Comparison of ENCODE assay signal across 16 cellular contexts in the genomic region with DNA sequence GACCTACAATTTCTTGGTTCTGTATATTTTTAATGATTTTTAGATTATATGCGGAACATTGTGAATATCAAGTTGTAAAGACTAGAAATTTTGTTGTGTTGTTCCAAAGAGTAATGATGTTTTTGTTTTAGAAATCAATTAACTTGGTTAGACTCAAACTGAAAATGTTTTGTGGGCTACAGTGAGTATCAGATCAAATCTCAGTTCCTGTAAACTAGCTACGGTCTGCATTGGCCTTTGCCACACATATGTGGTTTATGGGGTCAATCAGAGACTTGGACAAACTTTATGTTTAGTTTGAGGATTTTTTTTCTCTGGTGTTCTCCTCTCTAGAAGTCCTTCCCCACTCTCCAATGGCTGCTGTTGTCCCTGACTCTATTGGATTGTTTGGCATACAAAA.
A peak's percentile ranks its signal among the peaks of the same experiment; 100 is the strongest.
DNase-seq lines count a peak whose midpoint lies in the region; ATAC-seq, FAIRE-seq and TF ChIP-seq lines count a peak whose summit lies in the region.
"Had no signal": no experiment of that assay in that cellular context is flagged by ENCODE, and none has a peak within 500 bp of the region (broad histone marks: within the 10 kb centered on the region; RNA-seq: fewer than 3 reads in every experiment).

No MANE protein-coding gene starts in this region.

- no peaks in the 10 kb centered on the region for H3K27me3 ChIP-seq in aorta (ENCODE audit: control insufficient read depth in 1 of 2, insufficient read depth in 2 of 2, low read length in 1 of 2)
- H3K27me3 ChIP-seq: BLaER1 had no signal

- H3K4me1 ChIP-seq in aorta (ENCODE audit: control insufficient read depth in 1 of 2, insufficient read depth in 2 of 2, low read length in 2 of 2): no peaks in the 10 kb centered on the region
- H3K4me1 ChIP-seq: BLaER1 had no signal

- intact Hi-C loops in aorta (cut with DNase I): no loop called here

- H3K36me3 ChIP-seq in aorta (ENCODE audit: control insufficient read depth in 1 of 2, insufficient read depth in 2 of 2, low read length in 1 of 2): no peaks in the 10 kb centered on the region
- H3K36me3 ChIP-seq: BLaER1 had no signal

- H3K4me1 Mint-ChIP-seq in activated T-cell treated with anti-CD3 and anti-CD28 coated beads, Interleukin-2, amount 50 U/mL, for 24 hours (ENCODE audit: low read depth): no peaks in the 10 kb centered on the region
- H3K4me1 Mint-ChIP-seq: stimulated activated effector memory CD8-positive, alpha-beta T cell treated with anti-CD3 and anti-CD28 coated beads, Interleukin-12 subunit alpha, Interleukin-12 subunit beta, amount 100 ng/mL, for 72 hours had no signal

- H3K9me3 ChIP-seq in aorta (ENCODE audit: control insufficient read depth, low read length): no peaks in the 10 kb centered on the region
- H3K9me3 ChIP-seq: BLaER1 had no signal

- no peaks in the 10 kb centered on the region for H3K27me3 Mint-ChIP-seq in activated T-cell treated with anti-CD3 and anti-CD28 coated beads, Interleukin-2, amount 50 U/mL, for 24 hours
- H3K27me3 Mint-ChIP-seq: activated CD8-positive, alpha-beta T cell treated with anti-CD3 and anti-CD28 coated beads for 36 hours had no signal

- no peak overlapping the region for H3K27ac ChIP-seq in aorta (ENCODE audit: low read depth in 1 of 2, low read length in 2 of 2)
- H3K27ac ChIP-seq: BLaER1, KMS-11 had no signal

- ATAC-seq in GM18861 (IDR thresholded peaks at IDR 0.05; ENCODE audit: unreplicated experiment): peak; percentile 95
- peak; percentile 96 for ATAC-seq in GM21423 (IDR thresholded peaks at IDR 0.05; ENCODE audit: unreplicated experiment)
- peak; percentile 98 for ATAC-seq in HG02943 (IDR thresholded peaks at IDR 0.05; ENCODE audit: low read depth, unreplicated experiment)
- ATAC-seq in HG03520 (IDR thresholded peaks at IDR 0.05; ENCODE audit: unreplicated experiment): peak; percentile 99
- no peak for ATAC-seq in aorta (ENCODE audit: low FRiP score)
- ATAC-seq: activated CD8-positive, alpha-beta T cell treated with anti-CD3 and anti-CD28 coated beads for 36 hours; Panc1; stimulated activated effector memory CD8-positive, alpha-beta T cell treated with anti-CD3 and anti-CD28 coated beads, Interleukin-12 subunit alpha, Interleukin-12 subunit beta, amount 100 ng/mL, for 72 hours had no signal

- H3K4me3 Mint-ChIP-seq in activated T-cell treated with anti-CD3 and anti-CD28 coated beads, Interleukin-2, amount 50 U/mL, for 24 hours: no peak overlapping the region
- H3K4me3 Mint-ChIP-seq: activated CD8-positive, alpha-beta T cell treated with anti-CD3 and anti-CD28 coated beads for 36 hours; stimulated activated effector memory CD8-positive, alpha-beta T cell treated with anti-CD3 and anti-CD28 coated beads, Interleukin-12 subunit alpha, Interleukin-12 subunit beta, amount 100 ng/mL, for 72 hours had no signal

- H3K27ac Mint-ChIP-seq in activated T-cell treated with anti-CD3 and anti-CD28 coated beads, Interleukin-2, amount 50 U/mL, for 24 hours: no peak overlapping the region
- H3K27ac Mint-ChIP-seq: activated CD8-positive, alpha-beta T cell treated with anti-CD3 and anti-CD28 coated beads for 36 hours; stimulated activated effector memory CD8-positive, alpha-beta T cell treated with anti-CD3 and anti-CD28 coated beads, Interleukin-12 subunit alpha, Interleukin-12 subunit beta, amount 100 ng/mL, for 72 hours had no signal

- H3K9me3 Mint-ChIP-seq in activated T-cell treated with anti-CD3 and anti-CD28 coated beads, Interleukin-2, amount 50 U/mL, for 24 hours: no peaks in the 10 kb centered on the region

- no peak overlapping the region for H3K4me3 ChIP-seq in aorta (ENCODE audit: low read length in 2 of 2)
- H3K4me3 ChIP-seq: BLaER1, lung had no signal

- no peak for FAIRE-seq in D721Med (lab: Jason Lieb, UNC)
- FAIRE-seq: H1 had no signal

- 90 to 95% methylated on average over 2 of the region's 2 CpGs for WGBS in aorta, 2 donors

- H3K36me3 Mint-ChIP-seq in activated T-cell treated with anti-CD3 and anti-CD28 coated beads, Interleukin-2, amount 50 U/mL, for 24 hours (ENCODE audit: low read depth): no peaks in the 10 kb centered on the region
- H3K36me3 Mint-ChIP-seq: stimulated activated effector memory CD8-positive, alpha-beta T cell treated with anti-CD3 and anti-CD28 coated beads, Interleukin-12 subunit alpha, Interleukin-12 subunit beta, amount 100 ng/mL, for 72 hours had no signal

- TF ChIP-seq CTCF in D721Med (IDR thresholded peaks at IDR 0.05; ENCODE audit: insufficient read depth, missing control alignments): no peak

- DNase-seq in aorta: no peak
- DNase-seq in 8988T: no peak
- no peak for DNase-seq in activated T-cell treated with anti-CD3 and anti-CD28 coated beads, Interleukin-2, amount 50 U/mL, for 24 hours
- no peak for DNase-seq in D721Med (ENCODE audit: insufficient read length, low spot score)
- DNase-seq: activated CD8-positive, alpha-beta T cell treated with anti-CD3 and anti-CD28 coated beads for 36 hours; erythroblast had no signal
